In genomic region chr11:96341237-96342130, GRCh38 we compare ENCODE assay signal across 8 cellular contexts.
A peak's percentile ranks its signal among the peaks of the same experiment; 100 is the strongest.
DNase-seq lines count a peak whose midpoint lies in the region; ATAC-seq and TF ChIP-seq lines count a peak whose summit lies in the region.

No MANE protein-coding gene starts in this region.

- H3F3A ChIP-seq in SU-DHL-6 (ENCODE audit: insufficient read depth): no peaks in the 10 kb centered on the region

- peak overlapping the region; percentile 23 for H2AFZ ChIP-seq in SU-DHL-6 (ENCODE audit: low read depth, low read length, severe bottlenecking)

- TF ChIP-seq CTCF in SU-DHL-6 (IDR thresholded peaks at IDR 0.05; ENCODE audit: insufficient read depth, low read length, poor library complexity, severe bottlenecking): no peak

- H3K27ac ChIP-seq in SU-DHL-6 (ENCODE audit: low read depth, low read length): no peak overlapping the region
- H3K27ac ChIP-seq in angular gyrus (ENCODE audit: low read depth, low read length): peak overlapping the region; percentile 56

- peak overlapping the region; percentile 58; the same call in 1 of the 2 replicates for H3K9ac ChIP-seq in SU-DHL-6 (ENCODE audit: low read length)

- no peaks in the 10 kb centered on the region for H3K9me2 ChIP-seq in SU-DHL-6 (replicated peaks; ENCODE audit: insufficient read depth, low read length)

- H3K4me2 ChIP-seq in SU-DHL-6 (ENCODE audit: low read depth, low read length, poor library complexity, severe bottlenecking): peak overlapping the region; percentile 91

- no peaks in the 10 kb centered on the region for H3K27me3 ChIP-seq in SU-DHL-6 (ENCODE audit: low read length)

- H4K20me1 ChIP-seq in SU-DHL-6 (ENCODE audit: low read depth, low read length): no peaks in the 10 kb centered on the region

- H3K4me3 ChIP-seq in SU-DHL-6 (ENCODE audit: insufficient read depth, low read length, poor library complexity, severe bottlenecking) (peak overlapping the region; percentile 1), skeletal muscle cell (ENCODE audit: low read depth, low read length) (peak overlapping the region; percentile 71)

- H3K9me3 ChIP-seq in SU-DHL-6 (ENCODE audit: insufficient read depth, low read length): no peaks in the 10 kb centered on the region

- H3K79me2 ChIP-seq in SU-DHL-6 (ENCODE audit: insufficient read depth, low read length): no peaks in the 10 kb centered on the region

- no peaks in the 10 kb centered on the region for H3K36me3 ChIP-seq in SU-DHL-6 (ENCODE audit: low read length)

- ATAC-seq in GM18517 (IDR thresholded peaks at IDR 0.05; ENCODE audit: unreplicated experiment) (peak; percentile 30), HG03097 (IDR thresholded peaks at IDR 0.05; ENCODE audit: low FRiP score, unreplicated experiment) (peak; percentile 32), HG03045 (IDR thresholded peaks at IDR 0.05; ENCODE audit: unreplicated experiment) (no peak)

- peak in 38 of 51 donors; percentile 10 to 66 (median 40) for DNase-seq in hypothalamus (lab: John Stamatoyannopoulos, UW)
- DNase-seq in skeletal muscle cell (ENCODE audit: low read depth): no peak
- DNase-seq in NOMO-1 treated with DMSO at 0.1 percent for 48 hours (lab: John Stamatoyannopoulos, UW; ENCODE audit: unreplicated experiment): no peak

Comparison
In these comparisons a context has a peak if more than half of its experiments do, and no peak if none do; other contexts are left out.
1. DNase-seq: peak in hypothalamus (38 of 51); none in skeletal muscle cell (single experiment) and NOMO-1 treated with DMSO at 0.1 percent for 48 hours (single experiment).